In genomic region chr6:14476793-14477531, GRCh38 we compare ENCODE assay signal across 8 cellular contexts.
A peak's percentile ranks its signal among the peaks of the same experiment; 100 is the strongest.
DNase-seq lines count a peak whose midpoint lies in the region; ATAC-seq and TF ChIP-seq lines count a peak whose summit lies in the region.

No MANE protein-coding gene starts in this region.

- H3K27me3 ChIP-seq in stomach smooth muscle (ENCODE audit: control insufficient read depth in 1 of 2, insufficient read depth in 2 of 2, low read length in 2 of 2) = no peaks in the 10 kb centered on the region

- H3K27ac Mint-ChIP-seq in endothelial cell (ENCODE audit: unreplicated experiment) = no peak overlapping the region

- H3K9me3 Mint-ChIP-seq in endothelial cell (ENCODE audit: unreplicated experiment) = peaks cover 5% of the 10 kb centered on the region

- no peaks in the 10 kb centered on the region for H3K36me3 ChIP-seq in stomach smooth muscle (ENCODE audit: control insufficient read depth in 2 of 2, insufficient read depth in 2 of 2, low read length in 2 of 2)

- no peaks in the 10 kb centered on the region for H3K4me1 Mint-ChIP-seq in endothelial cell (ENCODE audit: unreplicated experiment)

- no peaks in the 10 kb centered on the region for H3K9me3 ChIP-seq in stomach smooth muscle (ENCODE audit: control insufficient read depth in 2 of 2, low read length in 2 of 2)

- ATAC-seq in GM21526 (IDR thresholded peaks at IDR 0.05; ENCODE audit: low FRiP score, unreplicated experiment) = no peak

- H3K9ac ChIP-seq in stomach smooth muscle (ENCODE audit: low read length in 2 of 2) = peak overlapping the region in 1 of 2 donors; percentile 62

- DNase-seq in H4 (ENCODE audit: low spot score) = peak; percentile 81
- peak; percentile 31 for DNase-seq in astrocyte of the cerebellum (ENCODE audit: low read depth)
- DNase-seq in islet precursor cell = peak; percentile 77
- DNase-seq in cortex of kidney (lab: John Stamatoyannopoulos, UW) = no peak
- no peak for DNase-seq in activated CD4-positive, alpha-beta T cell treated with anti-CD3 and anti-CD28 coated beads for 4 hours
- no peak for DNase-seq in endothelial cell (ENCODE audit: low spot score)

- no peaks in the 10 kb centered on the region for H3K27me3 Mint-ChIP-seq in endothelial cell (ENCODE audit: unreplicated experiment)

- in situ Hi-C loops in astrocyte of the cerebellum (cut with HindIII; ENCODE audit: low sequenced_read_pairs) = no loop called here

- H3K36me3 Mint-ChIP-seq in endothelial cell (ENCODE audit: low read depth, unreplicated experiment) = no peaks in the 10 kb centered on the region

- peaks cover 25% of the 10 kb centered on the region for H3K4me1 ChIP-seq in stomach smooth muscle (ENCODE audit: control insufficient read depth, insufficient read depth, low read length)

- H3K27ac ChIP-seq in stomach smooth muscle (ENCODE audit: low read length) = peak overlapping the region; percentile 80

- no peak for TF ChIP-seq CTCF in astrocyte of the cerebellum (IDR thresholded peaks at IDR 0.05; ENCODE audit: low read depth, low read length, missing control alignments)
- no peak for TF ChIP-seq CTCF in endothelial cell (IDR thresholded peaks at IDR 0.05; ENCODE audit: unreplicated experiment)

- H3K4me3 ChIP-seq in astrocyte of the cerebellum (ENCODE audit: low read depth, low read length) (no peak overlapping the region), stomach smooth muscle (ENCODE audit: low read length in 2 of 2) (peak overlapping the region; percentile 17 to 66)

- H3K4me3 Mint-ChIP-seq in endothelial cell (ENCODE audit: unreplicated experiment) = no peak overlapping the region

Comparison
In these comparisons a context has a peak if more than half of its experiments do, and no peak if none do; other contexts are left out.
1. DNase-seq: peak in H4 (single experiment), astrocyte of the cerebellum (single experiment) and islet precursor cell (single experiment); none in cortex of kidney (single experiment), activated CD4-positive, alpha-beta T cell treated with anti-CD3 and anti-CD28 coated beads for 4 hours (0 of 2) and endothelial cell (single experiment).